In the genomic region with DNA sequence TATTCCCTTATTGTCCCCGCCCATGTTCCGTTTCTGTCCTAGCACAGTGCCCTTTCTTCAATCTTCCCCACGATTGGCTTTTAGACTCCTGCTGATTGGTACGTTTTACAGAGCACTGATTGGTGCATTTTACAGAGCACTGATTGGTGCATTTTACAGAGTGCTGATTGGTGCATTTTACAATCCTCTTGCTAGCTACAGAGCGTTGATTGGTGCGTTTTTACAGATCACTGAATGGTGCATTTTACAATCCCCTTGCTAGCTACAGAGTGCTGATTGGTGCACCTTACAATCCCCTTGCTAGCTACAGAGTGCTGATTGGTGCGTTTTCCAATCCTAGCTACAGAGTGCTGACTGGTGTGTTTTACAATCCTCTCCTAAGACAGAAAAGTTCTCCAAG, we compare ENCODE assay signal across 8 cellular contexts. TPM values are rescaled to one million over a fixed set of nuclear protein-coding genes. Genes with fewer than 3 reads are reported as not detected.
A peak's percentile ranks its signal among the peaks of the same experiment; 100 is the strongest.
DNase-seq lines count a peak whose midpoint lies in the region; ATAC-seq and TF ChIP-seq lines count a peak whose summit lies in the region.
"Not testable (repeated sequence)": the region's sequence is repeated elsewhere in the genome, so short reads cannot be mapped to it uniquely, and the experiment has no call there.

No MANE protein-coding gene starts in this region.

- dilution Hi-C loops in IMR-90 (cut with HindIII; ENCODE audit: low sequenced_read_pairs, unreplicated experiment) = not testable (repeated sequence)

- not testable (repeated sequence) for H3K27me3 ChIP-seq in CD4-positive, alpha-beta T cell (ENCODE audit: control insufficient read depth, insufficient read depth, low read length); GM23338 (ENCODE audit: insufficient read depth); IMR-90 (ENCODE audit: control insufficient read depth, insufficient read depth, low read length)

- POLR2A ChIA-PET in CD4-positive, alpha-beta T cell (lab: Charles Lee); IMR-90 (lab: Charles Lee; ENCODE audit: unreplicated experiment): not testable (repeated sequence)

- H2AFZ ChIP-seq in GM23338; IMR-90 (replicated peaks; ENCODE audit: low read length, poor library complexity): not testable (repeated sequence)

- H3F3A ChIP-seq in GM23338 (replicated peaks; ENCODE audit: low read depth) = not testable (repeated sequence)

- not testable (repeated sequence) for H4K8ac ChIP-seq in IMR-90 (ENCODE audit: low read depth in 2 of 2, low read length in 2 of 2)

- H3K36me3 ChIP-seq in GM23338 (ENCODE audit: insufficient read depth); IMR-90 (ENCODE audit: control insufficient read depth, insufficient read depth, low read length): not testable (repeated sequence)

- H3K4me2 ChIP-seq in GM23338; IMR-90 (ENCODE audit: low read depth, low read length): not testable (repeated sequence)

- WGBS in IMR-90 (ENCODE audit: extremely low coverage in 2 of 2, insufficient read length in 1 of 2), 2 experiments = 60% methylated on average over 1 of the region's 7 CpGs; no CpG with 5 or more reads in 1 of the 2 experiments

- H3K9me1 ChIP-seq in IMR-90 (ENCODE audit: insufficient read depth, low read length) = not testable (repeated sequence)

- not testable (repeated sequence) for H4K91ac ChIP-seq in IMR-90 (ENCODE audit: insufficient read depth, low read depth, low read length)

- H3K23ac ChIP-seq in IMR-90 (ENCODE audit: low read depth, low read length) = not testable (repeated sequence)

- H2AK9ac ChIP-seq in IMR-90 (replicated peaks; ENCODE audit: low read depth, low read length, poor library complexity) = not testable (repeated sequence)

- H3K36me3 Mint-ChIP-seq in CD4-positive, alpha-beta T cell (ENCODE audit: low read depth) = peaks cover 12% of the 10 kb centered on the region
- H3K36me3 Mint-ChIP-seq in GM23338 (ENCODE audit: low read depth); activated T-helper 1 cell treated with anti-CD3 and anti-CD28 coated beads, Interleukin-12 subunit alpha, Interleukin-12 subunit beta, Interleukin-2, Interleukin-4 antibody, amounts not matched to agents 30 ng/mL and 10 ng/mL and 1 ng/mL, durations not matched to agents 14 hours and 24 hours and 36 hours (ENCODE audit: low read depth); brain; nephron (ENCODE audit: low read depth); type B pancreatic cell: not testable (repeated sequence)

- not testable (repeated sequence) for ATAC-seq in CD4-positive, alpha-beta T cell (ENCODE audit: poor library complexity); GM23338; IMR-90 (ENCODE audit: low read depth)

- H3K27me3 Mint-ChIP-seq in CD4-positive, alpha-beta T cell; GM23338 (ENCODE audit: insufficient read depth, low read depth, poor library complexity); activated T-helper 1 cell treated with anti-CD3 and anti-CD28 coated beads, Interleukin-12 subunit alpha, Interleukin-12 subunit beta, Interleukin-2, Interleukin-4 antibody, amounts not matched to agents 30 ng/mL and 10 ng/mL and 1 ng/mL, durations not matched to agents 14 hours and 24 hours and 36 hours (ENCODE audit: insufficient read depth); nephron (ENCODE audit: low read depth); type B pancreatic cell: not testable (repeated sequence)
- peaks cover 15% of the 10 kb centered on the region for H3K27me3 Mint-ChIP-seq in brain

- CTCF ChIA-PET in CD4-positive, alpha-beta T cell (lab: Charles Lee); IMR-90 (lab: Yijun Ruan, JAX): not testable (repeated sequence)

- H2BK15ac ChIP-seq in IMR-90 (ENCODE audit: low read depth, low read length) = not testable (repeated sequence)

- H3K18ac ChIP-seq in IMR-90 (ENCODE audit: low read depth, low read length) = not testable (repeated sequence)

- H3K56ac ChIP-seq in IMR-90 (ENCODE audit: extremely low read depth, insufficient read depth, low read length) = not testable (repeated sequence)

- peaks cover 9 to 10% of the 10 kb centered on the region in 2 experiments; a peak in 3 of 4 replicates for H3K79me1 ChIP-seq in IMR-90 (ENCODE audit: low read depth in 1 of 2, low read length in 2 of 2)

- not testable (repeated sequence) for H3K79me2 ChIP-seq in GM23338 (replicated peaks; ENCODE audit: insufficient read depth)

- TF ChIP-seq RAD21 in IMR-90 (IDR thresholded peaks at IDR 0.05; ENCODE audit: low read length) = not testable (repeated sequence)

- in situ Hi-C loops in IMR-90 (cut with MboI; ENCODE audit: low sequenced_read_pairs) = not testable (repeated sequence)

- not testable (repeated sequence) for H4K5ac ChIP-seq in IMR-90 (ENCODE audit: low read depth, low read length)

- not testable (repeated sequence) for H2AK5ac ChIP-seq in IMR-90 (ENCODE audit: low read depth, low read length)

- not testable (repeated sequence) for H3K9me3 ChIP-seq in CD4-positive, alpha-beta T cell (ENCODE audit: control insufficient read depth, low read length); IMR-90 (ENCODE audit: control insufficient read depth, insufficient read depth, low read length)

- not testable (repeated sequence) for H2BK5ac ChIP-seq in IMR-90 (ENCODE audit: low read depth, low read length, poor library complexity, severe bottlenecking)

- not testable (repeated sequence) for TF ChIP-seq POLR2A in IMR-90 (IDR thresholded peaks at IDR 0.05; ENCODE audit: low read depth, low read length)

- H3K4me3 ChIP-seq in GM23338; IMR-90 (ENCODE audit: insufficient read depth, low read depth, low read length): not testable (repeated sequence)

- not testable (repeated sequence) for H3K9me3 Mint-ChIP-seq in CD4-positive, alpha-beta T cell; GM23338; activated T-helper 1 cell treated with anti-CD3 and anti-CD28 coated beads, Interleukin-12 subunit alpha, Interleukin-12 subunit beta, Interleukin-2, Interleukin-4 antibody, amounts not matched to agents 30 ng/mL and 10 ng/mL and 1 ng/mL, durations not matched to agents 14 hours and 24 hours and 36 hours; brain; nephron; type B pancreatic cell

- not testable (repeated sequence) for H3K4ac ChIP-seq in IMR-90 (ENCODE audit: low read depth, low read length)

- H3K4me3 Mint-ChIP-seq in CD4-positive, alpha-beta T cell = peak overlapping the region; percentile 38
- H3K4me3 Mint-ChIP-seq in GM23338 = not testable (repeated sequence)
- peak overlapping the region; percentile 39 for H3K4me3 Mint-ChIP-seq in activated T-helper 1 cell treated with anti-CD3 and anti-CD28 coated beads, Interleukin-12 subunit alpha, Interleukin-12 subunit beta, Interleukin-2, Interleukin-4 antibody, amounts not matched to agents 30 ng/mL and 10 ng/mL and 1 ng/mL, durations not matched to agents 14 hours and 24 hours and 36 hours
- H3K4me3 Mint-ChIP-seq in brain (peak overlapping the region in 3 of 5 experiments; percentile 26 to 54 (median 49)), nephron (peak overlapping the region; percentile 32 to 56 (median 52)), type B pancreatic cell (peak overlapping the region; percentile 22)

- intact Hi-C loops in CD4-positive, alpha-beta T cell (cut with DNase I, micrococcal nuclease) = loop anchor here in 1 of 2 experiments (2.0 to 5.0 kb wide), 4 partner anchors 76 to 1393 kb away; a partner anchor contains a TSS
- intact Hi-C loops in IMR-90 (cut with micrococcal nuclease) = loop anchor here (5.0 kb wide), 1 partner anchor 653 kb away; no protein-coding TSS in a partner anchor
- intact Hi-C loops in activated T-helper 1 cell treated with anti-CD3 and anti-CD28 coated beads, Interleukin-12 subunit alpha, Interleukin-12 subunit beta, Interleukin-2, Interleukin-4 antibody, amounts not matched to agents 30 ng/mL and 10 ng/mL and 1 ng/mL, durations not matched to agents 14 hours and 24 hours and 36 hours (cut with micrococcal nuclease) = loop anchor here (5.0 to 10.0 kb wide), 3 partner anchors 548 to 1748 kb away; a partner anchor contains a TSS

- not testable (repeated sequence) for TF ChIP-seq CTCF in CD4-positive, alpha-beta T cell (IDR thresholded peaks at IDR 0.05); GM23338 (conservative IDR thresholded peaks at IDR 0.05; ENCODE audit: low read depth in 2 of 2); IMR-90 (conservative IDR thresholded peaks at IDR 0.05; ENCODE audit: low read depth, low read length); brain (conservative IDR thresholded peaks at IDR 0.05); nephron (IDR thresholded peaks at IDR 0.05; ENCODE audit: unreplicated experiment in 3 of 3); type B pancreatic cell (conservative IDR thresholded peaks at IDR 0.05)

- not testable (repeated sequence) for H3K14ac ChIP-seq in IMR-90 (replicated peaks; ENCODE audit: low read depth, low read length)

- H3K4me1 Mint-ChIP-seq in CD4-positive, alpha-beta T cell (ENCODE audit: low read depth) = peaks cover 22% of the 10 kb centered on the region
- H3K4me1 Mint-ChIP-seq in GM23338 = peaks cover 12% of the 10 kb centered on the region; the same call in 2 of the 3 replicates
- H3K4me1 Mint-ChIP-seq in activated T-helper 1 cell treated with anti-CD3 and anti-CD28 coated beads, Interleukin-12 subunit alpha, Interleukin-12 subunit beta, Interleukin-2, Interleukin-4 antibody, amounts not matched to agents 30 ng/mL and 10 ng/mL and 1 ng/mL, durations not matched to agents 14 hours and 24 hours and 36 hours (ENCODE audit: low read depth) = peaks cover 19% of the 10 kb centered on the region
- peaks cover 28% of the 10 kb centered on the region for H3K4me1 Mint-ChIP-seq in brain
- H3K4me1 Mint-ChIP-seq in nephron = peaks cover 14% of the 10 kb centered on the region
- H3K4me1 Mint-ChIP-seq in type B pancreatic cell (ENCODE audit: unreplicated experiment) = peaks cover 16% of the 10 kb centered on the region

- not testable (repeated sequence) for H3K9ac ChIP-seq in IMR-90 (ENCODE audit: low read depth, low read length)

- not testable (repeated sequence) for DNase-seq in CD4-positive, alpha-beta T cell; IMR-90; activated T-helper 1 cell treated with anti-CD3 and anti-CD28 coated beads, Interleukin-12 subunit alpha, Interleukin-12 subunit beta, Interleukin-2, Interleukin-4 antibody, amounts not matched to agents 30 ng/mL and 10 ng/mL and 1 ng/mL, durations not matched to agents 14 hours and 24 hours and 36 hours (ENCODE audit: low spot score); type B pancreatic cell (ENCODE audit: extremely low spot score, unreplicated experiment)
- DNase-seq in GM23338 (ENCODE audit: low spot score) (peak; percentile 7), OCI-M1 (lab: John Stamatoyannopoulos, UW) (peak; percentile 8)

- H4K20me1 ChIP-seq in GM23338 (replicated peaks; ENCODE audit: insufficient read depth); IMR-90 (ENCODE audit: insufficient read depth, low read length): not testable (repeated sequence)

- not testable (repeated sequence) for BruUV-seq in IMR-90 (replicated peaks; lab: Mats Ljungman, UMichigan)

- H3K9me2 ChIP-seq in GM23338 (ENCODE audit: insufficient read depth) = not testable (repeated sequence)

- not testable (repeated sequence) for H2BK20ac ChIP-seq in IMR-90 (ENCODE audit: low read depth, low read length)

- not testable (repeated sequence) for H3K27ac Mint-ChIP-seq in CD4-positive, alpha-beta T cell; GM23338; activated T-helper 1 cell treated with anti-CD3 and anti-CD28 coated beads, Interleukin-12 subunit alpha, Interleukin-12 subunit beta, Interleukin-2, Interleukin-4 antibody, amounts not matched to agents 30 ng/mL and 10 ng/mL and 1 ng/mL, durations not matched to agents 14 hours and 24 hours and 36 hours; brain; nephron; type B pancreatic cell

- H3K27ac ChIP-seq in CD4-positive, alpha-beta T cell (ENCODE audit: low read depth, low read length); GM23338 (ENCODE audit: low read depth); IMR-90 (ENCODE audit: insufficient read depth, low read length): not testable (repeated sequence)

- not testable (repeated sequence) for H2BK120ac ChIP-seq in IMR-90 (ENCODE audit: low read depth, low read length)

- H3K4me1 ChIP-seq in GM23338 (ENCODE audit: insufficient read depth); IMR-90 (ENCODE audit: control insufficient read depth, insufficient read depth, low read length): not testable (repeated sequence)

RNA-seq across cellular contexts. Expression of a gene that starts 3.0 kb away (rescaled TPM):
- 10 to 100 TPM; 20.1 to 31.8 TPM for total RNA-seq in CD4-positive, alpha-beta T cell
- 19.7 and 28.0 TPM in 2 replicates for total RNA-seq in GM23338 (2014; rRNA removed; shearing (Covaris generic))
- polyA plus RNA-seq in GM23338 (2016; fragmentation: Nextera tagmentation; extraction: Ambion mirVana) = 8.2 and 10.2 TPM in 2 replicates
- 13.9 and 27.1 TPM in 2 replicates for total RNA-seq in IMR-90 (2012; rRNA removed)
- polyA plus RNA-seq in IMR-90 (2012; rRNA removed) = 4.8 and 6.3 TPM in 2 replicates
- polyA plus RNA-seq in IMR-90 (2012; cell fraction: cytosol; rRNA removed) = 3.1 and 3.9 TPM in 2 replicates
- 4.9 and 7.7 TPM in 2 replicates for polyA plus RNA-seq in IMR-90 (2012; cell fraction: nucleus; rRNA removed; ENCODE audit: low replicate concordance)
- total RNA-seq in activated T-helper 1 cell treated with anti-CD3 and anti-CD28 coated beads, Interleukin-12 subunit alpha, Interleukin-12 subunit beta, Interleukin-2, Interleukin-4 antibody, amounts not matched to agents 30 ng/mL and 10 ng/mL and 1 ng/mL, durations not matched to agents 14 hours and 24 hours and 36 hours = 8.3 and 8.5 TPM in 2 replicates
- 56.2 TPM for polyA plus RNA-seq in brain (ENCODE audit: insufficient read depth, low read depth, low replicate concordance)
- 19.8 and 23.0 TPM in 2 replicates for total RNA-seq in type B pancreatic cell (ENCODE audit: low replicate concordance)
